1 cellular context compared by ENCODE assay signal in the genomic region with DNA sequence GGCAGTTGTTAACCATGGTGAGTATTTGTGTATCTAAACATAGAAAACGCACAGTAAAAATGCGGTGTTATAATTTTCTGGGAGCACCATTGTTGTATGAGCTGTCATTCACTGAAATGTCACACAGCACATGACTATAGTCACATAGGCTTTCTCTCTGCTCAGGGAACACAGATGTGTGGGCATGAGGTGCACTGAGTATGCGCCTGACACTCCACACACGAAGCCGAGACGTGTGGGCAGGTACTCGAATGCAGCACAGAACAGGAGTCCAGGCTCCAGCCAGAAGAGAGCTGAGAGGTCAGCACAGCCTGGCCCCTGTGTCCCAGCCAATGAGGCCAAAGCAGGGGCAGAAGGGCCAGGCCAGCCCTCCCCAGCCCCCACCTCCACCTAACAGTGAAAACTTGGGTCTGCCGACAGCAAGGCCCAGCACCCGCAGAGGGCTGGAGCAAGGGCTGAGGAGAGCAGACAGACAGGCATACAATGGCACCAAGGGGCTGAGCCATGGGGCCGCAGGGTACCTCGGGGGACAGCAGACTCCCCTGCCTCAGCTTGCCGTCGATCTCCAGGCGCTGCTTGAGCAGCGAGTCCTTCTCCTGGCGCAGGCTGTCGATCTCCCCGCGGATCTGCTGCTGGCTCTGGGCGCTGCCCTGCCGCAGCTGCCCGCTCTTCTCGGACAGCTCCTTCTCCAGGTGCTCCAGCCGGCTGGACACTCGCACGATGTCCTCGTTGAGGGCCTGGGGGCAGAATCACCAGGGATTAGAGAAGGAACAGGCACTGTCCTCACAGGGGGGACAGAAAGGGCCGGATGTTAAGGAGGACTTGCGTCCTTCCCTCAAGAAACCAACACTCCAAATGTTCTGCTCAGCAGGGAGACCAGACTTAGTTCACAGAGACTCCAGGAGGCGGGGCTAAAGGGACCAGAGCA.
TF ChIP-seq lines count a peak whose summit lies in the region.

No MANE protein-coding gene starts in this region.

TF ChIP-seq in GM23338, 12 proteins besides CTCF, POLR2A, EP300 and RAD21:
- TF ChIP-seq POLR2AphosphoS5 (IDR thresholded peaks at IDR 0.05; ENCODE audit: low read depth) (no peak), NANOG (IDR thresholded peaks at IDR 0.05; ENCODE audit: borderline replicate concordance) (no peak)
